In the genomic region with DNA sequence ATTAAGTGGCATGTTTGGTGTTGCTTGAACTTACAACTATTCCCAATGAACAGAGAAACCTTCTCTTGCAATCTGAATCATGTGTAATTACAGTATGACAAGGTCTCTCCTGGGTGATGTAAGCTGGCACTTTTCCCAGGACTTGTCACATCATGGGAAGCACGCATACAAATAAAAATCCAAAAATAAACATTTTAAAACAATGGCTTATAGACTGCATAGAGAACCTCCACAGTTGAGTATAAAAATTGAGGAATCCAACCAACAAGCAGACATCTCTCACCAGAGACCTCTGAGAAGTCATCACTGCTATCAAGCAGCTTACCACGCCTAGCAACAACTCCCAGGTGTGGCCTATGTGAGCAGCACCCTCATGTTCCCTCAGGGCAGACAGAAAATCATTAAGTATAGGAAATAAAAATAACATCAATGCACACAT, we compare ENCODE assay signal across 9 cellular contexts. TPM values are rescaled to one million over a fixed set of nuclear protein-coding genes. Genes with fewer than 3 reads are reported as not detected.
A peak's percentile ranks its signal among the peaks of the same experiment; 100 is the strongest.
DNase-seq lines count a peak whose midpoint lies in the region; ATAC-seq and TF ChIP-seq lines count a peak whose summit lies in the region.
"Had no signal": no experiment of that assay in that cellular context is flagged by ENCODE, and none has a peak within 500 bp of the region (broad histone marks: within the 10 kb centered on the region; RNA-seq: fewer than 3 reads in every experiment).

No MANE protein-coding gene starts in this region.

- H3K4me1 ChIP-seq in heart left ventricle (peaks cover 0 to 41% (median 23%) of the 10 kb centered on the region in 12 donors), thyroid gland (peaks cover 13 to 24% of the 10 kb centered on the region in 2 donors)

- 38 to 48% (median 43%) methylated on average over 2 of the region's 2 CpGs for WGBS in heart left ventricle, 4 donors
- WGBS in thyroid gland, 2 donors: 69 to 80% methylated on average over 2 of the region's 2 CpGs

- DNase-seq in heart left ventricle: peak in 4 of 5 donors; percentile 38 to 62 (median 57)
- DNase-seq in left ventricle myocardium superior: no peak
- DNase-seq in RPMI7951 (ENCODE audit: low read depth): peak; percentile 59
- peak; percentile 88 for DNase-seq in fibroblast of the aortic adventitia (ENCODE audit: low read depth)
- peak in 1 of 2 donors; percentile 3 for DNase-seq in thyroid gland
- DNase-seq in stimulated activated CD4-positive, alpha-beta T cell treated with anti-CD3 and anti-CD28 coated beads, Interleukin-4, amount 100 ng/mL, for 1 hour: no peak
- no peak for DNase-seq in stimulated activated CD4-positive, alpha-beta T cell treated with anti-CD3 and anti-CD28 coated beads, Interleukin-1b, Interleukin-23, amount 100 ng/mL, for 48 hours
- no peak for DNase-seq in effector CD8-positive, alpha-beta T cell (lab: John Stamatoyannopoulos, UW)
- DNase-seq: immature natural killer cell had no signal

- H3K27me3 ChIP-seq in heart left ventricle (no peaks in the 10 kb centered on the region), thyroid gland (no peaks in the 10 kb centered on the region)

- ATAC-seq in heart left ventricle (no peak), left ventricle myocardium superior (no peak)

- H3K4me3 ChIP-seq in heart left ventricle: peak overlapping the region in 1 of 12 donors; percentile 3
- no peak overlapping the region for H3K4me3 ChIP-seq in fibroblast of the aortic adventitia (ENCODE audit: low read depth, low read length)
- H3K4me3 ChIP-seq in thyroid gland (replicated peaks in 1 of 3): no peak overlapping the region

- intact Hi-C loops in heart left ventricle (cut with DNase I): loop anchor here in 3 of 10 donors (2.0 to 10.0 kb wide), 2 partner anchors 14 to 64 kb away; no protein-coding TSS in a partner anchor
- intact Hi-C loops in left ventricle myocardium superior (cut with micrococcal nuclease): no loop called here
- intact Hi-C loops in thyroid gland (cut with DNase I): loop anchor here (10.0 kb wide), 1 partner anchor 54 kb away; no protein-coding TSS in a partner anchor

- H3K27ac ChIP-seq in heart left ventricle (peak overlapping the region in 5 of 12 donors; percentile 4 to 89 (median 13)), thyroid gland (peak overlapping the region in 2 of 3 donors; percentile 13 to 97)

- TF ChIP-seq POLR2A in heart left ventricle (IDR thresholded peaks at IDR 0.05) (no peak), thyroid gland (IDR thresholded peaks at IDR 0.05) (no peak)

- TF ChIP-seq CTCF in heart left ventricle (IDR thresholded peaks at IDR 0.05) (no peak), fibroblast of the aortic adventitia (IDR thresholded peaks at IDR 0.05; ENCODE audit: insufficient read depth, low read length) (no peak), thyroid gland (IDR thresholded peaks at IDR 0.05) (no peak)

- no peaks in the 10 kb centered on the region for H3K9me3 ChIP-seq in heart left ventricle
- no peaks in the 10 kb centered on the region for H3K9me3 ChIP-seq in thyroid gland

- H3K36me3 ChIP-seq in heart left ventricle: no peaks in the 10 kb centered on the region
- H3K36me3 ChIP-seq in thyroid gland: no peaks in the 10 kb centered on the region

RNA-seq across cellular contexts. Expression of a gene that starts 3.9 kb away (rescaled TPM):
- total RNA-seq in heart left ventricle: 10 to 100 TPM; 10.8 to 21.0 (median 16.5) TPM
- 1 to 10 TPM; 7.5 to 7.9 TPM for polyA plus RNA-seq in heart left ventricle
- 15.4 TPM for total RNA-seq in left ventricle myocardium superior
- 16.1 and 18.3 TPM in 2 replicates for total RNA-seq in RPMI7951 (2014; rRNA removed; shearing (Covaris generic))
- 4.3 and 19.8 TPM in 2 replicates for total RNA-seq in fibroblast of the aortic adventitia (ENCODE audit: low replicate concordance)
- 10 to 100 TPM; 29.8 to 51.0 (median 47.1) TPM for total RNA-seq in thyroid gland

Comparison
In these comparisons a context has a peak if more than half of its experiments do, and no peak if none do; other contexts are left out.
1. DNase-seq: peak in heart left ventricle (4 of 5), RPMI7951 (single experiment) and fibroblast of the aortic adventitia (single experiment); none in left ventricle myocardium superior (single experiment), stimulated activated CD4-positive, alpha-beta T cell treated with anti-CD3 and anti-CD28 coated beads, Interleukin-4, amount 100 ng/mL, for 1 hour (single experiment), stimulated activated CD4-positive, alpha-beta T cell treated with anti-CD3 and anti-CD28 coated beads, Interleukin-1b, Interleukin-23, amount 100 ng/mL, for 48 hours (single experiment) and effector CD8-positive, alpha-beta T cell (single experiment).